In genomic region chr20:22402990-22403859, GRCh38 we compare ENCODE assay signal across 8 cellular contexts.
A peak's percentile ranks its signal among the peaks of the same experiment; 100 is the strongest.
DNase-seq lines count a peak whose midpoint lies in the region; ATAC-seq and TF ChIP-seq lines count a peak whose summit lies in the region.

No MANE protein-coding gene starts in this region.

- POLR2A ChIA-PET in GM10248 (lab: Yijun Ruan, JAX): no interaction called here

- H3K36me3 ChIP-seq in duodenal mucosa (ENCODE audit: control insufficient read depth in 1 of 2, insufficient read depth in 2 of 2, low read length in 2 of 2): no peaks in the 10 kb centered on the region
- H3K36me3 ChIP-seq in neural cell (ENCODE audit: insufficient read depth, low read length): no peaks in the 10 kb centered on the region

- H3K9me3 Mint-ChIP-seq in Calu3 (ENCODE audit: low read depth, unreplicated experiment): no peaks in the 10 kb centered on the region

- TF ChIP-seq EP300 in neural cell (conservative IDR thresholded peaks at IDR 0.05; ENCODE audit: poor library complexity, severe bottlenecking): no peak

- H3K9me2 ChIP-seq in neural cell (ENCODE audit: insufficient read depth, low read length): no peaks in the 10 kb centered on the region

- no peak overlapping the region for H3K27ac ChIP-seq in duodenal mucosa (ENCODE audit: low read depth, low read length)
- no peak overlapping the region for H3K27ac ChIP-seq in neural cell (ENCODE audit: low read length)

- no peaks in the 10 kb centered on the region for H4K20me1 ChIP-seq in neural cell (ENCODE audit: insufficient read depth)

- H3K4me3 ChIP-seq in duodenal mucosa (ENCODE audit: low read depth in 1 of 2, low read length in 2 of 2) (peak overlapping the region; percentile 65 to 68), neural cell (ENCODE audit: low read length) (peak overlapping the region; percentile 50)

- no peaks in the 10 kb centered on the region for H3K36me3 Mint-ChIP-seq in Calu3 (ENCODE audit: insufficient read depth, unreplicated experiment)

- intact Hi-C loops in Calu3 (cut with micrococcal nuclease; ENCODE audit: unreplicated experiment): no loop called here

- no peaks in the 10 kb centered on the region for H3K79me2 ChIP-seq in neural cell (replicated peaks; ENCODE audit: insufficient read depth, low read length)

- no peak overlapping the region for H2AFZ ChIP-seq in neural cell (ENCODE audit: low read depth, low read length)

- H3K27me3 ChIP-seq in duodenal mucosa (ENCODE audit: control insufficient read depth in 1 of 2, insufficient read depth in 2 of 2, low read length in 2 of 2): peaks cover 0 to 4% of the 10 kb centered on the region in 2 donors
- H3K27me3 ChIP-seq in neural cell (ENCODE audit: insufficient read depth, low read depth, low read length): peaks cover 80% of the 10 kb centered on the region

- DNase-seq in Calu3: no peak
- DNase-seq in NCI-H1930 (lab: John Stamatoyannopoulos, UW): peak; percentile 51 to 67
- no peak for DNase-seq in GM10248 (ENCODE audit: extremely low spot score)
- DNase-seq in hippocampal formation (lab: John Stamatoyannopoulos, UW): no peak

- H3K4me1 ChIP-seq in duodenal mucosa (ENCODE audit: control insufficient read depth in 1 of 2, insufficient read depth in 2 of 2, low read length in 2 of 2): peaks cover 0 to 10% of the 10 kb centered on the region in 2 donors

- TF ChIP-seq CTCF in Calu3 (IDR thresholded peaks at IDR 0.05; ENCODE audit: unreplicated experiment): no peak
- TF ChIP-seq CTCF in neural cell (IDR thresholded peaks at IDR 0.05; ENCODE audit: poor library complexity, severe bottlenecking): no peak
- no peak for TF ChIP-seq CTCF in GM10248 (IDR thresholded peaks at IDR 0.05; ENCODE audit: control extremely low read depth, extremely low read depth, low read depth, missing control alignments)

- no peak for ATAC-seq in GM21723 (IDR thresholded peaks at IDR 0.05; ENCODE audit: unreplicated experiment)
- ATAC-seq in GM19023 (IDR thresholded peaks at IDR 0.05; ENCODE audit: unreplicated experiment): no peak

- no peaks in the 10 kb centered on the region for H3K27me3 Mint-ChIP-seq in Calu3 (ENCODE audit: unreplicated experiment)

- H3K27ac Mint-ChIP-seq in Calu3 (ENCODE audit: unreplicated experiment): peak overlapping the region; percentile 67

- H3K4me3 Mint-ChIP-seq in Calu3 (ENCODE audit: low read depth, unreplicated experiment): peak overlapping the region; percentile 64

- peak overlapping the region in 1 of 2 donors; percentile 41 for H3K9ac ChIP-seq in duodenal mucosa (ENCODE audit: low read depth in 1 of 2, low read length in 2 of 2)
- no peak overlapping the region for H3K9ac ChIP-seq in neural cell (ENCODE audit: low read length)

- TF ChIP-seq RAD21 in neural cell (conservative IDR thresholded peaks at IDR 0.05): no peak

- BruUV-seq in Calu3 (replicated peaks; lab: Mats Ljungman, UMichigan): no TSS peak

- CTCF ChIA-PET in Calu3 (lab: Charles Lee): no interaction called here
- CTCF ChIA-PET in GM10248 (lab: Yijun Ruan, JAX): no interaction called here

- H3K9me3 ChIP-seq in duodenal mucosa (ENCODE audit: control insufficient read depth in 1 of 2, low read length in 2 of 2): no peaks in the 10 kb centered on the region
- no peaks in the 10 kb centered on the region for H3K9me3 ChIP-seq in neural cell (ENCODE audit: low read length)

- H3K4me2 ChIP-seq in neural cell (ENCODE audit: low read length): peak overlapping the region; percentile 34

- no peaks in the 10 kb centered on the region for H3F3A ChIP-seq in neural cell (ENCODE audit: insufficient read depth, low read length, poor library complexity, severe bottlenecking)

- H3K4me1 Mint-ChIP-seq in Calu3 (ENCODE audit: low read depth, unreplicated experiment): peaks cover 22% of the 10 kb centered on the region

TF ChIP-seq in neural cell, 6 proteins besides CTCF, POLR2A, EP300 and RAD21:
- TF ChIP-seq EZH2 (IDR thresholded peaks at IDR 0.05; ENCODE audit: borderline replicate concordance, insufficient read depth, low read length, poor library complexity, severe bottlenecking): no peak
- TF ChIP-seq, protein P1, sequence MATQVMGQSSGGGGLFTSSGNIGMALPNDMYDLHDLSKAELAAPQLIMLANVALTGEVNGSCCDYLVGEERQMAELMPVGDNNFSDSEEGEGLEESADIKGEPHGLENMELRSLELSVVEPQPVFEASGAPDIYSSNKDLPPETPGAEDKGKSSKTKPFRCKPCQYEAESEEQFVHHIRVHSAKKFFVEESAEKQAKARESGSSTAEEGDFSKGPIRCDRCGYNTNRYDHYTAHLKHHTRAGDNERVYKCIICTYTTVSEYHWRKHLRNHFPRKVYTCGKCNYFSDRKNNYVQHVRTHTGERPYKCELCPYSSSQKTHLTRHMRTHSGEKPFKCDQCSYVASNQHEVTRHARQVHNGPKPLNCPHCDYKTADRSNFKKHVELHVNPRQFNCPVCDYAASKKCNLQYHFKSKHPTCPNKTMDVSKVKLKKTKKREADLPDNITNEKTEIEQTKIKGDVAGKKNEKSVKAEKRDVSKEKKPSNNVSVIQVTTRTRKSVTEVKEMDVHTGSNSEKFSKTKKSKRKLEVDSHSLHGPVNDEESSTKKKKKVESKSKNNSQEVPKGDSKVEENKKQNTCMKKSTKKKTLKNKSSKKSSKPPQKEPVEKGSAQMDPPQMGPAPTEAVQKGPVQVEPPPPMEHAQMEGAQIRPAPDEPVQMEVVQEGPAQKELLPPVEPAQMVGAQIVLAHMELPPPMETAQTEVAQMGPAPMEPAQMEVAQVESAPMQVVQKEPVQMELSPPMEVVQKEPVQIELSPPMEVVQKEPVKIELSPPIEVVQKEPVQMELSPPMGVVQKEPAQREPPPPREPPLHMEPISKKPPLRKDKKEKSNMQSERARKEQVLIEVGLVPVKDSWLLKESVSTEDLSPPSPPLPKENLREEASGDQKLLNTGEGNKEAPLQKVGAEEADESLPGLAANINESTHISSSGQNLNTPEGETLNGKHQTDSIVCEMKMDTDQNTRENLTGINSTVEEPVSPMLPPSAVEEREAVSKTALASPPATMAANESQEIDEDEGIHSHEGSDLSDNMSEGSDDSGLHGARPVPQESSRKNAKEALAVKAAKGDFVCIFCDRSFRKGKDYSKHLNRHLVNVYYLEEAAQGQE (IDR thresholded peaks at IDR 0.05; ENCODE audit: borderline replicate concordance): peak; percentile 18

Comparison
In these comparisons a context has a peak if more than half of its experiments do, and no peak if none do; other contexts are left out.
1. DNase-seq: peak in NCI-H1930 (2 of 2); none in Calu3 (single experiment), GM10248 (single experiment) and hippocampal formation (0 of 2).